In genomic region chr20:1968958-1969357, GRCh38 we compare ENCODE assay signal across 28 cellular contexts. TPM values are rescaled to one million over a fixed set of nuclear protein-coding genes. Genes with fewer than 3 reads are reported as not detected.
"Had no signal": no experiment of that assay in that cellular context is flagged by ENCODE, and none has a peak within 500 bp of the region (broad histone marks: within the 10 kb centered on the region; RNA-seq: fewer than 3 reads in every experiment).

No MANE protein-coding gene starts in this region.

- H3K4me2 ChIP-seq: PC-9 had no signal

- DNase-seq: activated CD4-positive, alpha-beta T cell treated with anti-CD3 and anti-CD28 coated beads, Interleukin-2, amount 10 ng/mL, durations not matched to agents 24 days and 14 days; activated CD4-positive, alpha-beta T cell treated with anti-CD3 and anti-CD28 coated beads, Interleukin-2, amount 50 U/mL, for 4 hours; activated CD8-positive, alpha-beta T cell treated with anti-CD3 and anti-CD28 coated beads for 36 hours; activated effector memory CD4-positive, alpha-beta T cell treated with anti-CD3 and anti-CD28 coated beads, Interleukin-2, amount 50 U/mL, for 16 hours; activated naive CD4-positive, alpha-beta T cell; activated naive CD4-positive, alpha-beta T cell treated with anti-CD3 and anti-CD28 coated beads, Interleukin-2, amount 50 U/mL, for 16 hours; activated naive CD8-positive, alpha-beta T cell treated with anti-CD3 and anti-CD28 coated beads for 36 hours; activated T-cell treated with anti-CD3 and anti-CD28 coated beads, Interleukin-2, amount 50 U/mL, for 1 hour; activated T-cell treated with anti-CD3 and anti-CD28 coated beads, Interleukin-2, amount 50 U/mL, for 72 hours; amniotic stem cell; aorta; brain microvascular endothelial cell; central memory CD4-positive, alpha-beta T cell; NCI-H1105 treated with DMSO at 0.1 percent for 48 hours; NCI-H1436 treated with DMSO at 0.1 percent for 48 hours; NCI-H187; NCI-H2029 treated with DMSO at 0.1 percent for 48 hours; NCI-H510A treated with DMSO at 0.1 percent for 48 hours; NCI-H526 treated with DMSO at 0.1 percent for 48 hours; PC-9; Right ventricle myocardium superior; T1000 had no signal

- H3K27ac ChIP-seq: brain microvascular endothelial cell, PC-9, SK-N-MC had no signal

- H3K4me3 ChIP-seq: PC-9, SK-N-MC had no signal

- H3K36me3 ChIP-seq: brain microvascular endothelial cell had no signal

RNA-seq across cellular contexts. Expression of gene PDYN, which starts 24.9 kb away (rescaled TPM):
- total RNA-seq: activated CD4-positive, alpha-beta T cell treated with anti-CD3 and anti-CD28 coated beads, Interleukin-2, amount 10 ng/mL, durations not matched to agents 24 days and 14 days; activated CD8-positive, alpha-beta memory T cell treated with anti-CD3 and anti-CD28 coated beads for 36 hours; activated CD8-positive, alpha-beta T cell treated with anti-CD3 and anti-CD28 coated beads for 36 hours; activated naive CD8-positive, alpha-beta T cell treated with anti-CD3 and anti-CD28 coated beads for 36 hours; activated T-cell treated with anti-CD3 and anti-CD28 coated beads, Interleukin-2, amount 50 U/mL, for 72 hours; activated T-helper 17 cell treated with anti-CD3 and anti-CD28 coated beads, Interleukin-2, amount 50 U/mL, for 72 hours; aorta; M059J; PC-9; Right ventricle myocardium superior; T-helper 1 cell treated with Interleukin-12 subunit alpha and Interleukin-12 subunit beta and Interleukin-4 antibody, amounts not matched to agents 30 ng/mL and 1 ng/mL, for 36 hours; T-helper 2 cell treated with Interferon-gamma antibody and Interleukin-4, amounts not matched to agents 100 ng/mL and 5 ng/mL, for 36 hours had no signal
- polyA plus RNA-seq: aorta had no signal
